In the genomic region with DNA sequence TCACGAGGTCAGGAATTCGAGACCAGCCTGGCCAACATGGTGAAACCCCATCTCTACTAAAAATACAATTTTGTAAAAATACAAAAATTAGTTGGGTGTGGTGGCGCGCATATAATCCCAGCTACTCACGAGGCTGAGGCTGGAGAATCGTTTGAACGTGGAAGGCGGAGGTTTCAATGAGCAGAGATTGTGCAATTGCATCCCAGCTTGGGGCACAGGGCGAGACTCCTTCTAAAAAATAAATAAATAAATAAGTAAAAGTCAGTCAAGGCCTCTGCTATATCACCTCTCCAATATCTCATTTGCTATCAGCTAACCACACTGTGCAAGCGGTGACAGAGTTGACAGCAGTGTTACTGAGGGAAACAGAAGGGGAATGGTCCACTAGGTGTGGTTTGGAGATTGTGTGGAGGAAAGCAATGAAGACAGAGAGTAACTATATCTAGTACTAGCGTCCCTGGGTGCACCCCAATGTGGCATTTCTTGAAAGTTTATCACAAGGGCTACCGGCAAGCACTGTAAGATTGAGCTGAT, we compare ENCODE assay signal across 29 cellular contexts. TPM values are rescaled to one million over a fixed set of nuclear protein-coding genes. Genes with fewer than 3 reads are reported as not detected.
DNase-seq lines count a peak whose midpoint lies in the region; ATAC-seq, FAIRE-seq and TF ChIP-seq lines count a peak whose summit lies in the region.
"Had no signal": no experiment of that assay in that cellular context is flagged by ENCODE, and none has a peak within 500 bp of the region (broad histone marks: within the 10 kb centered on the region; RNA-seq: fewer than 3 reads in every experiment).

No MANE protein-coding gene starts in this region.

- no peak overlapping the region for H3K4me2 ChIP-seq in K562 (ENCODE audit: insufficient read depth, low read length)
- H3K4me2 ChIP-seq: A549; BLaER1; BLaER1 treated with 17β-estradiol and CSF1 and Interleukin-3, amounts not matched to agents 10 nM and 100 nM had no signal

- TF ChIP-seq CTCF in K562 (IDR thresholded peaks at IDR 0.05 in 2 of 3, conservative IDR thresholded peaks at IDR 0.05 in 1 of 3; ENCODE audit: insufficient read depth in 2 of 3, low read depth in 1 of 3, low read length in 3 of 3) (no peak), GM10266 (IDR thresholded peaks at IDR 0.05; ENCODE audit: control insufficient read depth, insufficient read depth, low read depth, missing control alignments) (no peak)

- no peak overlapping the region for H3K27ac ChIP-seq in K562 (ENCODE audit: extremely low read depth, low read depth, low read length)
- H3K27ac ChIP-seq: 22Rv1; A549; BLaER1; BLaER1 treated with 17β-estradiol and CSF1 and Interleukin-3, amounts not matched to agents 10 nM and 100 nM; C4-2B had no signal

- ATAC-seq in K562: peak; percentile 61
- ATAC-seq: A549; CD8-positive, alpha-beta T cell had no signal

- CTCF ChIA-PET in K562 (lab: Yijun Ruan, JAX; ENCODE audit: low intra/inter-chr PET ratio): no interaction called here

- no peak for FAIRE-seq in K562 (lab: Jason Lieb, UNC)
- FAIRE-seq: A204.1, A549, D721Med had no signal

- no peak overlapping the region for H3K4me3 ChIP-seq in K562
- H3K4me3 ChIP-seq: A549; BLaER1; BLaER1 treated with 17β-estradiol and CSF1 and Interleukin-3, amounts not matched to agents 10 nM and 100 nM had no signal

- peaks cover 32 to 45% of the 10 kb centered on the region in 2 experiments; a peak in 4 of 5 replicates for H3K27me3 ChIP-seq in K562 (ENCODE audit: control insufficient read depth in 2 of 2, insufficient read depth in 2 of 2, low read length in 2 of 2)
- H3K27me3 ChIP-seq: BLaER1; BLaER1 treated with 17β-estradiol and CSF1 and Interleukin-3, amounts not matched to agents 10 nM and 100 nM had no signal

- H3K36me3 ChIP-seq in K562 (ENCODE audit: control insufficient read depth, insufficient read depth, low read length): no peaks in the 10 kb centered on the region
- H3K36me3 ChIP-seq: BE2C; BLaER1; BLaER1 treated with 17β-estradiol and CSF1 and Interleukin-3, amounts not matched to agents 10 nM and 100 nM had no signal

- no peak overlapping the region for H3K9ac ChIP-seq in K562 (ENCODE audit: insufficient read depth in 1 of 2, low read depth in 2 of 2, low read length in 2 of 2)
- H3K9ac ChIP-seq: BLaER1; BLaER1 treated with 17β-estradiol and CSF1 and Interleukin-3, amounts not matched to agents 10 nM and 100 nM had no signal

- H3K9me1 ChIP-seq in K562 (ENCODE audit: control insufficient read depth, insufficient read depth, low read length): no peaks in the 10 kb centered on the region

- DNase-seq in K562 (ENCODE audit: extremely low read depth in 1 of 4, low spot score in 3 of 4) (no peak), GM10266 (ENCODE audit: extremely low spot score) (no peak)
- DNase-seq: 8988T; ACHN; AML-193; BE2C; C1 segment of cervical spinal cord; Caco-2; Calu3; CD4-positive, alpha-beta memory T cell; CD4-positive, alpha-beta T cell; CD4-positive, CD25-positive, alpha-beta regulatory T cell; CD8-positive, alpha-beta memory T cell; CD8-positive, alpha-beta T cell; COR-L47; DMS 273 treated with DMSO at 0.1 percent for 48 hours; DMS153; DMS53; DMS79; DMS79 treated with DMSO at 0.1 percent for 48 hours; DND-41; EL had no signal

- no peak for TF ChIP-seq EP300 in K562 (IDR thresholded peaks at IDR 0.05; ENCODE audit: low read length)

- H4K20me1 ChIP-seq in K562 (replicated peaks; ENCODE audit: control insufficient read depth, insufficient read depth, low read length): no peaks in the 10 kb centered on the region
- H4K20me1 ChIP-seq: BLaER1; BLaER1 treated with 17β-estradiol and CSF1 and Interleukin-3, amounts not matched to agents 10 nM and 100 nM had no signal

- TF ChIP-seq POLR2A in K562 (conservative IDR thresholded peaks at IDR 0.05): no peak

- H3K4me1 ChIP-seq in K562 (replicated peaks in 1 of 2; ENCODE audit: control insufficient read depth in 2 of 2, insufficient read depth in 2 of 2, low read length in 2 of 2): peaks cover 0 to 3% of the 10 kb centered on the region in 2 experiments; a peak in 1 of 5 replicates
- H3K4me1 ChIP-seq: A549; BE2C; BLaER1; BLaER1 treated with 17β-estradiol and CSF1 and Interleukin-3, amounts not matched to agents 10 nM and 100 nM; Caco-2 had no signal

- H3K9me3 ChIP-seq in K562 (replicated peaks; ENCODE audit: control insufficient read depth, insufficient read depth, low read depth, low read length): no peaks in the 10 kb centered on the region
- H3K9me3 ChIP-seq: A549; BE2C; BLaER1; BLaER1 treated with 17β-estradiol and CSF1 and Interleukin-3, amounts not matched to agents 10 nM and 100 nM had no signal

- POLR2A ChIA-PET in K562 (lab: Yijun Ruan, JAX): interaction anchor here (0.6 to 2.1 kb wide), 10 partner anchors 8 to 69 kb away, joined by 3 to 7 read pairs (median 3); no protein-coding TSS in a partner anchor

- intact Hi-C loops in K562 (cut with micrococcal nuclease): no loop called here

- no peak for TF ChIP-seq RAD21 in K562 (CRISPR knock-in tag; conservative IDR thresholded peaks at IDR 0.05 in 1 of 2, IDR thresholded peaks at IDR 0.05 in 1 of 2)

- in situ Hi-C loops in K562 (cut with MboI): no loop called here

- WGBS in K562 (ENCODE audit: insufficient coverage, low coverage, missing lambda C conversion rate): 4% methylated on average over 12 of the region's 12 CpGs

- no peaks in the 10 kb centered on the region for H3K79me2 ChIP-seq in K562 (ENCODE audit: control insufficient read depth, insufficient read depth, low read length)

- no TSS peak for BruUV-seq in K562 (replicated peaks; lab: Mats Ljungman, UMichigan)

- H2AFZ ChIP-seq in K562 (ENCODE audit: low read depth, low read length): no peak overlapping the region

TF ChIP-seq in K562, 482 proteins besides CTCF, POLR2A, EP300 and RAD21 (continues in another document):
- TF ChIP-seq MEIS2 (IDR thresholded peaks at IDR 0.05; ENCODE audit: partially characterized antibody) (peak; percentile 24), ZEB2 (IDR thresholded peaks at IDR 0.05) (no peak), CEBPB (tag; IDR thresholded peaks at IDR 0.05) (peak; percentile 82)
- TF ChIP-seq, protein P1, sequence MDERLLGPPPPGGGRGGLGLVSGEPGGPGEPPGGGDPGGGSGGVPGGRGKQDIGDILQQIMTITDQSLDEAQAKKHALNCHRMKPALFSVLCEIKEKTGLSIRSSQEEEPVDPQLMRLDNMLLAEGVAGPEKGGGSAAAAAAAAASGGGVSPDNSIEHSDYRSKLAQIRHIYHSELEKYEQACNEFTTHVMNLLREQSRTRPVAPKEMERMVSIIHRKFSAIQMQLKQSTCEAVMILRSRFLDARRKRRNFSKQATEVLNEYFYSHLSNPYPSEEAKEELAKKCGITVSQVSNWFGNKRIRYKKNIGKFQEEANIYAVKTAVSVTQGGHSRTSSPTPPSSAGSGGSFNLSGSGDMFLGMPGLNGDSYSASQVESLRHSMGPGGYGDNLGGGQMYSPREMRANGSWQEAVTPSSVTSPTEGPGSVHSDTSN (CRISPR knock-in tag; IDR thresholded peaks at IDR 0.05; ENCODE audit: low read depth): no peak
- TF ChIP-seq, protein P1 (tag; conservative IDR thresholded peaks at IDR 0.05; ENCODE audit: low read depth): peak; percentile 39
- TF ChIP-seq, protein P2, sequence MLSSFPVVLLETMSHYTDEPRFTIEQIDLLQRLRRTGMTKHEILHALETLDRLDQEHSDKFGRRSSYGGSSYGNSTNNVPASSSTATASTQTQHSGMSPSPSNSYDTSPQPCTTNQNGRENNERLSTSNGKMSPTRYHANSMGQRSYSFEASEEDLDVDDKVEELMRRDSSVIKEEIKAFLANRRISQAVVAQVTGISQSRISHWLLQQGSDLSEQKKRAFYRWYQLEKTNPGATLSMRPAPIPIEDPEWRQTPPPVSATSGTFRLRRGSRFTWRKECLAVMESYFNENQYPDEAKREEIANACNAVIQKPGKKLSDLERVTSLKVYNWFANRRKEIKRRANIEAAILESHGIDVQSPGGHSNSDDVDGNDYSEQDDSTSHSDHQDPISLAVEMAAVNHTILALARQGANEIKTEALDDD (IDR thresholded peaks at IDR 0.05): peak; percentile 83

RNA-seq across cellular contexts. Expression of a gene that starts 20.9 kb away (rescaled TPM):
- 6.9 and 15.2 TPM in 2 replicates for total RNA-seq in K562 (2011; cell fraction: chromatin; rRNA removed; ENCODE audit: low replicate concordance)
- total RNA-seq in K562 (2011; cell fraction: nucleolus; rRNA removed): 7.7 and 8.9 TPM in 2 replicates
- total RNA-seq in K562 (2011; cell fraction: nucleoplasm; rRNA removed): 12.5 and 15.0 TPM in 2 replicates
- total RNA-seq in K562 (2014; rRNA removed): 9.1 and 14.1 TPM in 2 replicates
- total RNA-seq in K562 (2014; rRNA removed; fragmentation: Illumina TruSeq; extraction: Trizol): 16.2 and 17.0 TPM in 2 replicates
- 14.3 and 15.2 TPM in 2 replicates for total RNA-seq in K562 (2015; rRNA removed; fragmentation: Illumina TruSeq; extraction: Trizol)
- 11.8 and 12.2 TPM in 2 replicates for total RNA-seq in K562 (2021)
- 12.4 and 13.7 TPM in 2 replicates for polyA plus RNA-seq in K562 (2011; rRNA removed)
- polyA plus RNA-seq in K562 (2011; cell fraction: cytosol; rRNA removed): 4.6 and 7.2 TPM in 2 replicates
- polyA plus RNA-seq in K562 (2011; cell fraction: nucleus; rRNA removed): 3.7 and 7.1 TPM in 2 replicates
- 7.3 and 11.7 TPM in 2 replicates for polyA plus RNA-seq in K562 (2012)
- 14.4 and 16.9 TPM in 2 replicates for polyA plus RNA-seq in K562 (2014; fragmentation: Illumina TruSeq; extraction: Trizol)
- polyA plus RNA-seq in K562 (2014; fragmentation: Nextera tagmentation; extraction: Ambion mirVana): 1 to 10 TPM; 2.9 to 4.8 TPM
- polyA plus RNA-seq in K562 (2014; rRNA removed): 9.5 and 10.7 TPM in 2 replicates
- polyA minus RNA-seq in K562 (2011; rRNA and poly(A)+ RNA removed): 14.4 and 20.7 TPM in 2 replicates
- polyA minus RNA-seq in K562 (2011; cell fraction: cytosol; rRNA and poly(A)+ RNA removed): 3.3 and 5.5 TPM in 2 replicates
- 4.0 and 13.1 TPM in 2 replicates for polyA minus RNA-seq in K562 (2011; cell fraction: nucleus; rRNA and poly(A)+ RNA removed)
